ENCODE assay signal across 8 cellular contexts in the genomic region with DNA sequence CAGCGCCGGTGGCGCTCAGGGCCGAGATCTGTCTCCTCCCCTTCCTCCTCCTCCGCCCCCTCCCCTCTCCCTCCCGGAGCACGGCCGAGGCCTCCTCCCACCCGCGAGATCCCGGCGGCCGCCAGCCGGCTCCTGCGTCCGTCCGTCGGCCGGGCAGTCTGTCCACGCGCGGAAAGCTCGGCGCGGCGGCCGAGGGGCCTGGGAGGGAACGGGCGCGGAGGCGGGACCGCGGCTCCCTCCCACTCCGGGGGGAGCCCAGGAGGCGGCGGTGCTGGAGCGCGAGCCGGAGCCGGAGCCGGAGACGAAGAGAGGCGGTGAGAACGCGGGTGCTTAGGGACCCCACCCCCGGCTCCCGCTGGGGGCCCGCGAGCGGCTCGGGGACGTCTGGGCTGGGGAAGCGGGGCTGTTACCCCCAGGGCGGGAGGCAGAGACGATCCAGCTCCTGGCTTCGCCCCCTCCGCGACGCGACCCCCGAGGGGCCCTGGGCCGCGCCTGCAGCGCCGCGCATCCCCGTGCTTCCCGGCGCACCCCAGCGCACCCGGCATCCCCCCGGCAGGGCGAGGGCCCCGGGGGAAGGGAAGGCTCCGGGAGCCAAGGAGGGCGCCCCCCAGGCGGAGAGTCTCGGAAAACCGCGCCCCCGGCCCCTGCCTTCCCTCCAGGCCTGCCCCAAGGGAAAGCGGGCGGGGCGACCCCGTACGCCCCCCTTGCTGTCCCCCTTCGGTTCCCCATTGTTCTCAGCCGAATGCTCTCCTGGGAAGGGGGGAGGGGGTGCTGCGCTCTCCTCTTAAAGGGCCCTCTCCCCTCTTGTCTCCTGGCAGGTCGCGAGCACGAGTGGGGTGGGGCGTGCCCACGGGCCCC. TPM values are rescaled to one million over a fixed set of nuclear protein-coding genes. Genes with fewer than 3 reads are reported as not detected.
DNase-seq lines count a peak whose midpoint lies in the region; ATAC-seq, FAIRE-seq and TF ChIP-seq lines count a peak whose summit lies in the region.

A gene (plus strand): TSS at position 100 of the 858 bp plus-strand sequence. CDS start 1,463 bp downstream, outside the sequence.

- H3K9me3 Mint-ChIP-seq in T-helper 1 cell treated with Interleukin-12 subunit alpha and Interleukin-12 subunit beta and Interleukin-4 antibody, amounts not matched to agents 30 μg/mL and 1 μg/mL, for 36 hours, result no peaks in the 10 kb centered on the region
- H3K9me3 Mint-ChIP-seq in mesothelial cell of epicardium, result no peaks in the 10 kb centered on the region
- no peaks in the 10 kb centered on the region for H3K9me3 Mint-ChIP-seq in activated T-helper 2 cell treated with anti-CD3 and anti-CD28 coated beads, Interferon-gamma antibody, Interleukin-2, Interleukin-4, amounts not matched to agents 10 μg/mL and 5 μg/mL and 100 μg/mL, durations not matched to agents 14 hours and 24 hours and 36 hours

- no peak for TF ChIP-seq POLR2A in stomach (IDR thresholded peaks at IDR 0.05)

- H3K36me3 ChIP-seq in stomach, result no peaks in the 10 kb centered on the region

- TF ChIP-seq EP300 in stomach (IDR thresholded peaks at IDR 0.05), result no peak

- ATAC-seq in GM21423 (IDR thresholded peaks at IDR 0.05; ENCODE audit: unreplicated experiment), result no peak
- no peak for ATAC-seq in HG03520 (IDR thresholded peaks at IDR 0.05; ENCODE audit: unreplicated experiment)

- peak within 1 kb of the TSS; percentile 18 for H3K4me3 Mint-ChIP-seq in T-helper 1 cell treated with Interleukin-12 subunit alpha and Interleukin-12 subunit beta and Interleukin-4 antibody, amounts not matched to agents 30 μg/mL and 1 μg/mL, for 36 hours
- H3K4me3 Mint-ChIP-seq in mesothelial cell of epicardium, result peak within 1 kb of the TSS; percentile 51
- no peak within 1 kb of the TSS for H3K4me3 Mint-ChIP-seq in activated T-helper 2 cell treated with anti-CD3 and anti-CD28 coated beads, Interferon-gamma antibody, Interleukin-2, Interleukin-4, amounts not matched to agents 10 μg/mL and 5 μg/mL and 100 μg/mL, durations not matched to agents 14 hours and 24 hours and 36 hours (ENCODE audit: low read depth)

- no peak for TF ChIP-seq CTCF in D721Med (IDR thresholded peaks at IDR 0.05; ENCODE audit: insufficient read depth, missing control alignments)
- no peak for TF ChIP-seq CTCF in mesothelial cell of epicardium (IDR thresholded peaks at IDR 0.05; ENCODE audit: unreplicated experiment)
- TF ChIP-seq CTCF in stomach (IDR thresholded peaks at IDR 0.05), result no peak

- peaks cover 3% of the 10 kb centered on the region for H3K4me1 Mint-ChIP-seq in T-helper 1 cell treated with Interleukin-12 subunit alpha and Interleukin-12 subunit beta and Interleukin-4 antibody, amounts not matched to agents 30 μg/mL and 1 μg/mL, for 36 hours (ENCODE audit: low read depth)
- H3K4me1 Mint-ChIP-seq in mesothelial cell of epicardium, result no peaks in the 10 kb centered on the region
- no peaks in the 10 kb centered on the region for H3K4me1 Mint-ChIP-seq in activated T-helper 2 cell treated with anti-CD3 and anti-CD28 coated beads, Interferon-gamma antibody, Interleukin-2, Interleukin-4, amounts not matched to agents 10 μg/mL and 5 μg/mL and 100 μg/mL, durations not matched to agents 14 hours and 24 hours and 36 hours (ENCODE audit: low read depth)

- no peaks in the 10 kb centered on the region for H3K36me3 Mint-ChIP-seq in T-helper 1 cell treated with Interleukin-12 subunit alpha and Interleukin-12 subunit beta and Interleukin-4 antibody, amounts not matched to agents 30 μg/mL and 1 μg/mL, for 36 hours (ENCODE audit: low read depth)
- no peaks in the 10 kb centered on the region for H3K36me3 Mint-ChIP-seq in mesothelial cell of epicardium
- no peaks in the 10 kb centered on the region for H3K36me3 Mint-ChIP-seq in activated T-helper 2 cell treated with anti-CD3 and anti-CD28 coated beads, Interferon-gamma antibody, Interleukin-2, Interleukin-4, amounts not matched to agents 10 μg/mL and 5 μg/mL and 100 μg/mL, durations not matched to agents 14 hours and 24 hours and 36 hours (ENCODE audit: low read depth)

- intact Hi-C loops in stomach (cut with DNase I; ENCODE audit: low total_unique reads), result no loop called here
- intact Hi-C loops in activated T-helper 2 cell treated with anti-CD3 and anti-CD28 coated beads, Interferon-gamma antibody, Interleukin-2, Interleukin-4, amounts not matched to agents 10 μg/mL and 5 μg/mL and 100 μg/mL, durations not matched to agents 14 hours and 24 hours and 36 hours (cut with micrococcal nuclease), result no loop called here

- peaks cover 9 to 73% (median 30%) of the 10 kb centered on the region in 3 donors for H3K27me3 ChIP-seq in stomach

- no peak within 1 kb of the TSS for H3K27ac Mint-ChIP-seq in T-helper 1 cell treated with Interleukin-12 subunit alpha and Interleukin-12 subunit beta and Interleukin-4 antibody, amounts not matched to agents 30 μg/mL and 1 μg/mL, for 36 hours
- H3K27ac Mint-ChIP-seq in mesothelial cell of epicardium, result no peak within 1 kb of the TSS
- no peak within 1 kb of the TSS for H3K27ac Mint-ChIP-seq in activated T-helper 2 cell treated with anti-CD3 and anti-CD28 coated beads, Interferon-gamma antibody, Interleukin-2, Interleukin-4, amounts not matched to agents 10 μg/mL and 5 μg/mL and 100 μg/mL, durations not matched to agents 14 hours and 24 hours and 36 hours

- peaks cover 11 to 16% (median 14%) of the 10 kb centered on the region in 4 donors for H3K4me1 ChIP-seq in stomach

- peak within 1 kb of the TSS; percentile 46 to 66 (median 54) for H3K4me3 ChIP-seq in stomach

- no peaks in the 10 kb centered on the region for H3K9me3 ChIP-seq in stomach

- H3K27me3 Mint-ChIP-seq in T-helper 1 cell treated with Interleukin-12 subunit alpha and Interleukin-12 subunit beta and Interleukin-4 antibody, amounts not matched to agents 30 μg/mL and 1 μg/mL, for 36 hours (ENCODE audit: low read depth), result peaks cover 28% of the 10 kb centered on the region
- H3K27me3 Mint-ChIP-seq in mesothelial cell of epicardium (ENCODE audit: low read depth), result peaks cover 47% of the 10 kb centered on the region
- H3K27me3 Mint-ChIP-seq in activated T-helper 2 cell treated with anti-CD3 and anti-CD28 coated beads, Interferon-gamma antibody, Interleukin-2, Interleukin-4, amounts not matched to agents 10 μg/mL and 5 μg/mL and 100 μg/mL, durations not matched to agents 14 hours and 24 hours and 36 hours (ENCODE audit: low read depth), result peaks cover 24% of the 10 kb centered on the region

- WGBS in stomach, 5 donors, result 0 to 2% (median 1%) methylated on average over 22 to 94 of the region's 94 CpGs

- peak within 1 kb of the TSS in 1 of 5 donors; percentile 17 for H3K27ac ChIP-seq in stomach

- no peak for FAIRE-seq in D721Med (lab: Jason Lieb, UNC)

- DNase-seq in D721Med (ENCODE audit: insufficient read length, low spot score) (peak; percentile 70), cerebellum (ENCODE audit: low spot score) (peak; percentile 67), mesothelial cell of epicardium (ENCODE audit: low spot score in 2 of 2, unreplicated experiment in 2 of 2) (no peak), stomach (no peak)
- DNase-seq in activated T-helper 2 cell treated with anti-CD3 and anti-CD28 coated beads, Interferon-gamma antibody, Interleukin-2, Interleukin-4, amounts not matched to agents 10 μg/mL and 5 μg/mL and 100 μg/mL, durations not matched to agents 14 hours and 24 hours and 36 hours (ENCODE audit: low spot score), result no peak

RNA-seq across cellular contexts. Expression of the gene that starts here (rescaled TPM):
- total RNA-seq in cerebellum (18.4 TPM), mesothelial cell of epicardium (1.2 to 1.6 TPM (median 1.4 TPM) in 3 replicates), stomach (1 to 10 TPM in 4 of 5 donors, under 1 TPM in 1; 0.43 to 6.2 (median 2.7) TPM)
- 1 to 10 TPM; 1.0 to 1.5 (median 1.1) TPM for polyA plus RNA-seq in stomach
- 0.16 TPM in 1 of 2 replicates, not detected in the other for total RNA-seq in activated T-helper 2 cell treated with anti-CD3 and anti-CD28 coated beads, Interferon-gamma antibody, Interleukin-2, Interleukin-4, amounts not matched to agents 10 μg/mL and 5 μg/mL and 100 μg/mL, durations not matched to agents 14 hours and 24 hours and 36 hours

Comparison
In these comparisons a context has a peak if more than half of its experiments do, and no peak if none do; other contexts are left out.
1. DNase-seq: peak in D721Med (single experiment) and cerebellum (single experiment); none in mesothelial cell of epicardium (0 of 2), stomach (single experiment) and activated T-helper 2 cell treated with anti-CD3 and anti-CD28 coated beads, Interferon-gamma antibody, Interleukin-2, Interleukin-4, amounts not matched to agents 10 μg/mL and 5 μg/mL and 100 μg/mL, durations not matched to agents 14 hours and 24 hours and 36 hours (single experiment).